ENCODE assay signal across 8 cellular contexts in the genomic region with DNA sequence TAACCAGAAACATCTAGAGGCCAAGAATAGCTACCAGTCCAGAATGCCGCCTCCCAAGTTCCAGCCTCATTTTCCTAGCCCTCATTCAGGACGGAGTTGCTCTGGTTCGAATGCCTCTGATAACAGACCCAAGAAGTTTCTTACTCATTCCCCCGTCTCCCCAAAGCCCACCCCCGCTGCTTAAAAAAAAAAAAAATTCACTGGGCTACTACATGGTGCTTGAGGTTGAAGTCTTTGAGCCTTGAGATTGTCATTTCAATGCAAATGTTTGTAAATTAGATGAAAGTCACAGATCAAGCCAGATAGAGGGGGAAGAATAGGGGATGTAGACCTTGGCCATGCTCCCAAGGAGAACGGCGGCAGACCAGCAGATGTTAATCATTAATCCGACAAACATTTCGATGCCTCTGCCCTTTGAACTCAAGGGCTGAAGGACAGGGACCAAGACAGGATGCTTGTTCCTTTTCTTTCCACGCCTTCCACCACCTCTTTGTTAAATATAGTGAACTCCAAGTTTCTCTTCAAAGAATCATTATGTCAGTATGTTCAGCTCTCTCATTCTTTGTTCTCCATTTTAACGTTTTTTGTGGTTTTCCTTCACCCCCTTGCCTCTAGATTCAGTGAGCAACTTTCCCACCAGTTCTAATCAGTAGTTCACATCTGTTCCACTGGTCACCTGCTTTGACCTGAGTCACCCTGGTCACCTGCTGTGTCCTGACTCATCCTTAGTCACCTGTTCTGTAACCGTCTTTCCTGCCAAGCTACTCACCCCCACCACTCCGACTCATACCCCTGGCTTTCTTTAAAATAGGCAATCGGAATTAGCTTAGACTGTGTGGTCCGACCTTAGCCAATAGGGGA.
DNase-seq lines count a peak whose midpoint lies in the region; ATAC-seq and TF ChIP-seq lines count a peak whose summit lies in the region.

No MANE protein-coding gene starts in this region.

- no CpG with 5 or more reads among the region's 15 CpGs for WGBS in iPS DF 6.9 (ENCODE audit: insufficient coverage, insufficient read length)
- 47 to 57% (median 54%) methylated on average over 15 of the region's 15 CpGs for WGBS in heart left ventricle, 4 donors

- H3K27me3 ChIP-seq in iPS DF 6.9 (ENCODE audit: control insufficient read depth, insufficient read depth, low read length), result no peaks in the 10 kb centered on the region
- peaks cover 0 to 7% (median 0%) of the 10 kb centered on the region in 9 donors for H3K27me3 ChIP-seq in heart left ventricle

- H3K36me3 ChIP-seq in iPS DF 6.9 (ENCODE audit: control insufficient read depth, insufficient read depth, low read length), result no peaks in the 10 kb centered on the region
- no peaks in the 10 kb centered on the region for H3K36me3 ChIP-seq in heart left ventricle

- TF ChIP-seq POLR2A in heart left ventricle (IDR thresholded peaks at IDR 0.05), result no peak

- H3K9me3 ChIP-seq in iPS DF 6.9 (ENCODE audit: control insufficient read depth, insufficient read depth, low read length) (no peaks in the 10 kb centered on the region), heart left ventricle (no peaks in the 10 kb centered on the region)

- ATAC-seq in GM18858 (IDR thresholded peaks at IDR 0.05; ENCODE audit: unreplicated experiment), result peak; percentile 54
- ATAC-seq in HG03354 (IDR thresholded peaks at IDR 0.05; ENCODE audit: poor library complexity, severe bottlenecking, unreplicated experiment), result peak; percentile 66
- no peak for ATAC-seq in heart left ventricle

- 0 out of 2 replicates have a peak, but pooled peaks cover 3% of the 10 kb centered on the region for H3K4me1 ChIP-seq in iPS DF 6.9 (ENCODE audit: control insufficient read depth, insufficient read depth, low read length)
- H3K4me1 ChIP-seq in heart left ventricle, result no peaks in the 10 kb centered on the region

- no peak for TF ChIP-seq CTCF in heart left ventricle (IDR thresholded peaks at IDR 0.05)

- H3K27ac ChIP-seq in iPS DF 6.9 (ENCODE audit: low read length), result no peak overlapping the region
- no peak overlapping the region for H3K27ac ChIP-seq in heart left ventricle

- intact Hi-C loops in heart left ventricle (cut with DNase I), result no loop called here

- H3K4me3 ChIP-seq in iPS DF 6.9 (ENCODE audit: low read length) (no peak overlapping the region), heart left ventricle (no peak overlapping the region)

- peak; percentile 77 for DNase-seq in activated CD4-positive, alpha-beta T cell treated with anti-CD3 and anti-CD28 coated beads for 48 hours
- DNase-seq in iPS DF 6.9 (ENCODE audit: low read depth, low spot score) (peak; percentile 20), putamen (ENCODE audit: low spot score) (no peak), heart left ventricle (no peak), germinal center (ENCODE audit: low spot score) (no peak), DMS153 treated with DMSO at 0.1 percent for 48 hours (lab: John Stamatoyannopoulos, UW; ENCODE audit: unreplicated experiment) (no peak)

Comparison
In these comparisons a context has a peak if more than half of its experiments do, and no peak if none do; other contexts are left out.
1. ATAC-seq: peak in GM18858 (single experiment) and HG03354 (single experiment); none in heart left ventricle (0 of 4).
2. DNase-seq: peak in activated CD4-positive, alpha-beta T cell treated with anti-CD3 and anti-CD28 coated beads for 48 hours (single experiment) and iPS DF 6.9 (single experiment); none in putamen (single experiment), heart left ventricle (0 of 5), germinal center (single experiment) and DMS153 treated with DMSO at 0.1 percent for 48 hours (single experiment).